ENCODE assay signal across 30 cellular contexts in genomic region chr15:90177012-90177411, GRCh38.
"Had no signal": no experiment of that assay in that cellular context is flagged by ENCODE, and none has a peak within 500 bp of the region (broad histone marks: within the 10 kb centered on the region; RNA-seq: fewer than 3 reads in every experiment).

No MANE protein-coding gene starts in this region.

- H3K4me3 Mint-ChIP-seq: activated CD4-positive, alpha-beta memory T cell treated with anti-CD3 and anti-CD28 coated beads, Interleukin-2, amount 10 ng/mL, durations not matched to agents 7 days and 5 days; activated CD4-positive, alpha-beta T cell treated with anti-CD3 and anti-CD28 coated beads, Interleukin-2, amount 10 ng/mL, durations not matched to agents 24 days and 14 days; activated naive CD4-positive, alpha-beta T cell treated with anti-CD3 and anti-CD28 coated beads, Interleukin-2, amount 10 ng/mL, durations not matched to agents 7 days and 5 days; activated naive CD8-positive, alpha-beta T cell treated with anti-CD3 and anti-CD28 coated beads, Interleukin-2, amount 10 ng/mL, durations not matched to agents 7 days and 5 days; activated T-cell treated with anti-CD3 and anti-CD28 coated beads, Interleukin-2, amount 50 U/mL, for 24 hours; nephron; stimulated activated naive B cell treated with anti-CD40 and anti-IgM and Interleukin-4, amounts not matched to agents 10 μg/mL and 1 μg/mL and 100 μg/mL, for 72 hours had no signal

- H3K27ac Mint-ChIP-seq: activated CD4-positive, alpha-beta memory T cell treated with anti-CD3 and anti-CD28 coated beads, Interleukin-2, amount 10 ng/mL, durations not matched to agents 7 days and 5 days; activated CD4-positive, alpha-beta T cell treated with anti-CD3 and anti-CD28 coated beads, Interleukin-2, amount 10 ng/mL, durations not matched to agents 24 days and 14 days; activated naive CD4-positive, alpha-beta T cell treated with anti-CD3 and anti-CD28 coated beads, Interleukin-2, amount 10 ng/mL, durations not matched to agents 7 days and 5 days; activated naive CD8-positive, alpha-beta T cell treated with anti-CD3 and anti-CD28 coated beads, Interleukin-2, amount 10 ng/mL, durations not matched to agents 7 days and 5 days; activated T-cell treated with anti-CD3 and anti-CD28 coated beads, Interleukin-2, amount 50 U/mL, for 24 hours; brain; stimulated activated naive B cell treated with anti-CD40 and anti-IgM and Interleukin-4, amounts not matched to agents 10 μg/mL and 1 μg/mL and 100 μg/mL, for 72 hours had no signal

- H3K27me3 ChIP-seq: ascending aorta, cardiac muscle cell, colonic mucosa, gastrocnemius medialis, neutrophil, stomach, tibial artery had no signal

- H3K9me3 ChIP-seq: ascending aorta, colonic mucosa, gastrocnemius medialis, neutrophil, prostate gland, stomach, tibial artery had no signal

- H3K4me3 ChIP-seq: ascending aorta, cardiac muscle cell, colonic mucosa, gastrocnemius medialis, prostate gland, smooth muscle cell, stomach, tibial artery had no signal

- H3K4me1 ChIP-seq: colonic mucosa had no signal

- DNase-seq: activated CD4-positive, alpha-beta memory T cell treated with anti-CD3 and anti-CD28 coated beads, Interleukin-2, amount 10 ng/mL, durations not matched to agents 7 days and 5 days; activated CD4-positive, alpha-beta T cell treated with anti-CD3 and anti-CD28 coated beads, Interleukin-2, amount 10 ng/mL, durations not matched to agents 24 days and 14 days; activated CD8-positive, alpha-beta memory T cell treated with anti-CD3 and anti-CD28 coated beads, Interleukin-2, amount 50 U/mL, for 48 hours; activated gamma-delta T cell; activated naive CD4-positive, alpha-beta T cell treated with anti-CD3 and anti-CD28 coated beads, Interleukin-2, amount 10 ng/mL, durations not matched to agents 7 days and 5 days; activated naive CD8-positive, alpha-beta T cell treated with anti-CD3 and anti-CD28 coated beads, Interleukin-2, amount 10 ng/mL, durations not matched to agents 7 days and 5 days; activated T-cell treated with anti-CD3 and anti-CD28 coated beads, Interleukin-2, amount 50 U/mL, for 24 hours; cerebellar nuclear complex; colonic mucosa; effector CD8-positive, alpha-beta T cell; gastrocnemius medialis; hippocampal formation; retina; stimulated activated CD4-positive, alpha-beta T cell treated with anti-CD3 and anti-CD28 coated beads, Interleukin-1b, Interleukin-23, amount 100 ng/mL, for 48 hours; stimulated activated CD4-positive, alpha-beta T cell treated with anti-CD3 and anti-CD28 coated beads, Interleukin-4, amount 100 ng/mL, for 4 hours; stimulated activated CD8-positive, alpha-beta memory T cell treated with anti-CD3 and anti-CD28 coated beads, Interleukin-4, amount 100 ng/mL, for 48 hours; stimulated activated naive B cell treated with anti-CD40 and anti-IgM and Interleukin-4, amounts not matched to agents 10 μg/mL and 1 μg/mL and 100 μg/mL, for 72 hours; stomach; tibial artery had no signal

- H3K36me3 Mint-ChIP-seq: activated naive CD4-positive, alpha-beta T cell treated with anti-CD3 and anti-CD28 coated beads, Interleukin-2, amount 10 ng/mL, durations not matched to agents 7 days and 5 days; activated naive CD8-positive, alpha-beta T cell treated with anti-CD3 and anti-CD28 coated beads, Interleukin-2, amount 10 ng/mL, durations not matched to agents 7 days and 5 days; brain; stimulated activated naive B cell treated with anti-CD40 and anti-IgM and Interleukin-4, amounts not matched to agents 10 μg/mL and 1 μg/mL and 100 μg/mL, for 72 hours had no signal

- ATAC-seq: activated CD4-positive, CD25-positive, alpha-beta regulatory T cell treated with anti-CD3 and anti-CD28 coated beads, Interleukin-2, amount 50 U/mL, for 24 hours; gastrocnemius medialis; left lobe of liver; stimulated activated naive B cell treated with anti-CD40 and anti-IgM and Interleukin-4, amounts not matched to agents 10 μg/mL and 1 μg/mL and 100 μg/mL, for 72 hours had no signal

- H3K27ac ChIP-seq: ascending aorta, cardiac muscle cell, colonic mucosa, epithelial cell of prostate, gastrocnemius medialis, neutrophil had no signal

- H3K27me3 Mint-ChIP-seq: activated T-cell treated with anti-CD3 and anti-CD28 coated beads, Interleukin-2, amount 50 U/mL, for 24 hours; stimulated activated naive B cell treated with anti-CD40 and anti-IgM and Interleukin-4, amounts not matched to agents 10 μg/mL and 1 μg/mL and 100 μg/mL, for 72 hours had no signal

- FAIRE-seq: endometrium had no signal

- H3K9me3 Mint-ChIP-seq: activated CD4-positive, alpha-beta T cell treated with anti-CD3 and anti-CD28 coated beads, Interleukin-2, amount 10 ng/mL, durations not matched to agents 24 days and 14 days; activated naive CD4-positive, alpha-beta T cell treated with anti-CD3 and anti-CD28 coated beads, Interleukin-2, amount 10 ng/mL, durations not matched to agents 7 days and 5 days; activated naive CD8-positive, alpha-beta T cell treated with anti-CD3 and anti-CD28 coated beads, Interleukin-2, amount 10 ng/mL, durations not matched to agents 7 days and 5 days; activated T-cell treated with anti-CD3 and anti-CD28 coated beads, Interleukin-2, amount 50 U/mL, for 24 hours; nephron; stimulated activated naive B cell treated with anti-CD40 and anti-IgM and Interleukin-4, amounts not matched to agents 10 μg/mL and 1 μg/mL and 100 μg/mL, for 72 hours had no signal

- H3K36me3 ChIP-seq: ascending aorta, cardiac muscle cell, colonic mucosa, gastrocnemius medialis, neutrophil, prostate gland, stomach, tibial artery had no signal
